ENCODE assay signal across 22 cellular contexts in genomic region chr5:149836451-149837139, GRCh38.
"Had no signal": no experiment of that assay in that cellular context is flagged by ENCODE, and none has a peak within 500 bp of the region (broad histone marks: within the 10 kb centered on the region; RNA-seq: fewer than 3 reads in every experiment).

No MANE protein-coding gene starts in this region.

- H3K27ac Mint-ChIP-seq: activated naive CD8-positive, alpha-beta T cell treated with anti-CD3 and anti-CD28 coated beads for 36 hours; memory B cell; progenitor cell of endocrine pancreas; stimulated activated naive CD8-positive, alpha-beta T cell treated with anti-CD3 and anti-CD28 coated beads, Interleukin-15, Interleukin-2, amounts not matched to agents 100 ng/mL and 50 ng/mL, for 24 hours; T-helper 17 cell had no signal

- H3K36me3 ChIP-seq: colonic mucosa, thyroid gland had no signal

- H3K4me3 Mint-ChIP-seq: activated naive CD8-positive, alpha-beta T cell treated with anti-CD3 and anti-CD28 coated beads for 36 hours; activated T-cell treated with anti-CD3 and anti-CD28 coated beads, Interleukin-2, amount 50 U/mL, for 4 hours; effector memory CD8-positive, alpha-beta T cell; memory B cell; stimulated activated naive CD8-positive, alpha-beta T cell treated with anti-CD3 and anti-CD28 coated beads, Interleukin-15, Interleukin-2, amounts not matched to agents 100 ng/mL and 50 ng/mL, for 24 hours; T-helper 17 cell had no signal

- H3K27ac ChIP-seq: colonic mucosa, esophagus squamous epithelium, gastroesophageal sphincter, thyroid gland had no signal

- DNase-seq: activated CD4-positive, alpha-beta T cell treated with anti-CD3 and anti-CD28 coated beads for 4 hours; activated CD4-positive, alpha-beta T cell treated with anti-CD3 and anti-CD28 coated beads, Interleukin-2, amount 50 U/mL, for 48 hours; activated CD4-positive, CD25-positive, alpha-beta regulatory T cell; activated CD8-positive, alpha-beta memory T cell treated with anti-CD3 and anti-CD28 coated beads, Interleukin-2, amount 50 U/mL, for 48 hours; activated naive CD4-positive, alpha-beta T cell treated with Interleukin-2 at 50 U/mL for 16 hours; activated naive CD8-positive, alpha-beta T cell treated with anti-CD3 and anti-CD28 coated beads for 36 hours; activated T-cell treated with anti-CD3 and anti-CD28 coated beads, Interleukin-2, amount 50 U/mL, for 4 hours; colonic mucosa; dorsolateral prefrontal cortex; effector memory CD8-positive, alpha-beta T cell; esophagus squamous epithelium; heart left ventricle; retina; stimulated activated CD4-positive, alpha-beta T cell treated with anti-CD3 and anti-CD28 coated beads, Interleukin-4, amount 100 ng/mL, for 24 hours; T-helper 17 cell; thyroid gland had no signal

- H3K9me3 Mint-ChIP-seq: activated naive CD8-positive, alpha-beta T cell treated with anti-CD3 and anti-CD28 coated beads for 36 hours; activated T-cell treated with anti-CD3 and anti-CD28 coated beads, Interleukin-2, amount 50 U/mL, for 4 hours; effector memory CD8-positive, alpha-beta T cell; memory B cell; stimulated activated naive CD8-positive, alpha-beta T cell treated with anti-CD3 and anti-CD28 coated beads, Interleukin-15, Interleukin-2, amounts not matched to agents 100 ng/mL and 50 ng/mL, for 24 hours had no signal

- H3K4me1 ChIP-seq: colonic mucosa, thyroid gland had no signal

- H3K4me3 ChIP-seq: colonic mucosa, dorsolateral prefrontal cortex, esophagus squamous epithelium, gastroesophageal sphincter, heart left ventricle, thyroid gland had no signal

- H3K27me3 Mint-ChIP-seq: activated naive CD8-positive, alpha-beta T cell treated with anti-CD3 and anti-CD28 coated beads for 36 hours; effector memory CD8-positive, alpha-beta T cell; memory B cell; stimulated activated naive CD8-positive, alpha-beta T cell treated with anti-CD3 and anti-CD28 coated beads, Interleukin-15, Interleukin-2, amounts not matched to agents 100 ng/mL and 50 ng/mL, for 24 hours; T-helper 17 cell had no signal

- ATAC-seq: activated T-cell treated with anti-CD3 and anti-CD28 coated beads, Interleukin-2, amount 50 U/mL, for 4 hours; effector memory CD8-positive, alpha-beta T cell; gastroesophageal sphincter; heart left ventricle; T-helper 17 cell had no signal

- H3K27me3 ChIP-seq: colonic mucosa, dorsolateral prefrontal cortex, esophagus squamous epithelium, gastroesophageal sphincter, heart left ventricle, thyroid gland had no signal

- H3K4me1 Mint-ChIP-seq: memory B cell had no signal

- FAIRE-seq: bronchial epithelial cell, islet of Langerhans had no signal

- H3K9me3 ChIP-seq: colonic mucosa, esophagus squamous epithelium, gastroesophageal sphincter, heart left ventricle, thyroid gland had no signal
